ENCODE assay signal across 29 cellular contexts in genomic region chr5:111792659-111793058, GRCh38. TPM values are rescaled to one million over a fixed set of nuclear protein-coding genes. Genes with fewer than 3 reads are reported as not detected.
DNase-seq lines count a peak whose midpoint lies in the region; ATAC-seq, FAIRE-seq and TF ChIP-seq lines count a peak whose summit lies in the region.
"Had no signal": no experiment of that assay in that cellular context is flagged by ENCODE, and none has a peak within 500 bp of the region (broad histone marks: within the 10 kb centered on the region; RNA-seq: fewer than 3 reads in every experiment).

No MANE protein-coding gene starts in this region.

- no peaks in the 10 kb centered on the region for H3K36me3 ChIP-seq in HepG2 (replicated peaks in 1 of 2; ENCODE audit: control insufficient read depth in 1 of 2, insufficient read depth in 2 of 2, low read length in 2 of 2)
- no peaks in the 10 kb centered on the region for H3K36me3 ChIP-seq in right lobe of liver
- H3K36me3 ChIP-seq in tibial nerve, result no peaks in the 10 kb centered on the region
- H3K36me3 ChIP-seq: BLaER1, lower lobe of right lung, Peyer's patch, sigmoid colon, SJSA1, suprapubic skin had no signal

- ATAC-seq in HepG2 (no peak), right lobe of liver (no peak)
- ATAC-seq in activated T-cell treated with anti-CD3 and anti-CD28 coated beads, Interleukin-2, amount 50 U/mL, for 4 hours, result no peak
- ATAC-seq: activated CD4-positive, alpha-beta T cell treated with anti-CD3 and anti-CD28 coated beads for 36 hours; HCT116; lower lobe of right lung; mucosa of descending colon had no signal

- TF ChIP-seq EP300 in HepG2 (IDR thresholded peaks at IDR 0.05; ENCODE audit: low read depth in 2 of 2, low read length in 2 of 2) (no peak), HepG2 (CRISPR knock-in tag; IDR thresholded peaks at IDR 0.05; ENCODE audit: borderline replicate concordance) (no peak), tibial nerve (IDR thresholded peaks at IDR 0.05) (no peak)

- TF ChIP-seq CTCF in HepG2 (CRISPR knock-in tag; IDR thresholded peaks at IDR 0.05), result no peak
- TF ChIP-seq CTCF in right lobe of liver (IDR thresholded peaks at IDR 0.05), result no peak
- TF ChIP-seq CTCF in fibroblast of the aortic adventitia (IDR thresholded peaks at IDR 0.05; ENCODE audit: insufficient read depth, low read length), result no peak
- TF ChIP-seq CTCF in tibial nerve (IDR thresholded peaks at IDR 0.05), result no peak

- WGBS in HepG2 (ENCODE audit: low lambda C conversion rate), result 9% methylated on average over 3 of the region's 3 CpGs
- WGBS in right lobe of liver (ENCODE audit: insufficient coverage, low coverage, low lambda C conversion rate, missing lambda C conversion rate), result 77% methylated on average over 3 of the region's 3 CpGs
- WGBS in tibial nerve, 2 donors, result 64 to 65% methylated on average over 3 of the region's 3 CpGs

- no peak overlapping the region for H3K4me3 Mint-ChIP-seq in T-helper 2 cell treated with Interferon-gamma antibody and Interleukin-4, amounts not matched to agents 5 μg/mL and 100 μg/mL, for 36 hours
- no peak overlapping the region for H3K4me3 Mint-ChIP-seq in activated T-cell treated with anti-CD3 and anti-CD28 coated beads, Interleukin-2, amount 50 U/mL, for 4 hours
- H3K4me3 Mint-ChIP-seq: activated CD4-positive, alpha-beta T cell treated with anti-CD3 and anti-CD28 coated beads for 36 hours; activated naive CD4-positive, alpha-beta T cell treated with anti-CD3 and anti-CD28 coated beads, Interleukin-2, amount 10 ng/mL, durations not matched to agents 7 days and 5 days; neural crest cell had no signal

- in situ Hi-C loops in HepG2 (cut with HindIII; ENCODE audit: extremely low pct_ligation_motif_present, low pct_unique_long_range_greater_than_20kb), result no loop called here

- H3K4me2 ChIP-seq in HepG2 (ENCODE audit: low read depth, low read length), result no peak overlapping the region
- H3K4me2 ChIP-seq: BLaER1 had no signal

- no peak overlapping the region for H2AFZ ChIP-seq in HepG2 (ENCODE audit: low read length)

- no peaks in the 10 kb centered on the region for H3K9me3 ChIP-seq in HepG2 (ENCODE audit: low read length)
- H3K9me3 ChIP-seq in right lobe of liver, result no peaks in the 10 kb centered on the region
- peaks cover 0 to 4% (median 0%) of the 10 kb centered on the region in 4 donors for H3K9me3 ChIP-seq in tibial nerve
- H3K9me3 ChIP-seq: BLaER1, lower lobe of right lung, mucosa of descending colon, Peyer's patch, sigmoid colon, SJSA1, suprapubic skin had no signal

- POLR2A ChIA-PET in HepG2 (lab: Yijun Ruan, JAX), result no interaction called here

- TF ChIP-seq RAD21 in HepG2 (CRISPR knock-in tag; IDR thresholded peaks at IDR 0.05), result no peak

- H3K4me1 Mint-ChIP-seq in T-helper 2 cell treated with Interferon-gamma antibody and Interleukin-4, amounts not matched to agents 5 μg/mL and 100 μg/mL, for 36 hours (ENCODE audit: low read depth), result no peaks in the 10 kb centered on the region
- H3K4me1 Mint-ChIP-seq in activated T-cell treated with anti-CD3 and anti-CD28 coated beads, Interleukin-2, amount 50 U/mL, for 4 hours (ENCODE audit: low read depth), result no peaks in the 10 kb centered on the region
- H3K4me1 Mint-ChIP-seq: activated CD4-positive, alpha-beta T cell treated with anti-CD3 and anti-CD28 coated beads for 36 hours; activated naive CD4-positive, alpha-beta T cell treated with anti-CD3 and anti-CD28 coated beads, Interleukin-2, amount 10 ng/mL, durations not matched to agents 7 days and 5 days; neural crest cell had no signal

- no peaks in the 10 kb centered on the region for H3K36me3 Mint-ChIP-seq in T-helper 2 cell treated with Interferon-gamma antibody and Interleukin-4, amounts not matched to agents 5 μg/mL and 100 μg/mL, for 36 hours (ENCODE audit: low read depth)
- H3K36me3 Mint-ChIP-seq in activated T-cell treated with anti-CD3 and anti-CD28 coated beads, Interleukin-2, amount 50 U/mL, for 4 hours (ENCODE audit: insufficient read depth), result no peaks in the 10 kb centered on the region
- H3K36me3 Mint-ChIP-seq: activated naive CD4-positive, alpha-beta T cell treated with anti-CD3 and anti-CD28 coated beads, Interleukin-2, amount 10 ng/mL, durations not matched to agents 7 days and 5 days had no signal

- no peak overlapping the region for H3K27ac Mint-ChIP-seq in T-helper 2 cell treated with Interferon-gamma antibody and Interleukin-4, amounts not matched to agents 5 μg/mL and 100 μg/mL, for 36 hours
- H3K27ac Mint-ChIP-seq: activated CD4-positive, alpha-beta T cell treated with anti-CD3 and anti-CD28 coated beads for 36 hours; activated naive CD4-positive, alpha-beta T cell treated with anti-CD3 and anti-CD28 coated beads, Interleukin-2, amount 10 ng/mL, durations not matched to agents 7 days and 5 days had no signal

- TF ChIP-seq POLR2A in HepG2 (IDR thresholded peaks at IDR 0.05; ENCODE audit: insufficient read depth in 1 of 2, low read depth in 2 of 2, low read length in 2 of 2) (no peak), right lobe of liver (IDR thresholded peaks at IDR 0.05) (no peak), tibial nerve (IDR thresholded peaks at IDR 0.05) (no peak)

- FAIRE-seq in HepG2 (lab: Jason Lieb, UNC), result no peak
- FAIRE-seq in RCC 7860 (lab: Jason Lieb, UNC), result peak; percentile 82
- FAIRE-seq: kidney had no signal

- no peak overlapping the region for H3K27ac ChIP-seq in HepG2 (ENCODE audit: extremely low read length, insufficient read depth, low read length)
- H3K27ac ChIP-seq in right lobe of liver, result no peak overlapping the region
- no peak overlapping the region for H3K27ac ChIP-seq in tibial nerve
- H3K27ac ChIP-seq: 22Rv1, BLaER1, lower lobe of right lung, Peyer's patch, sigmoid colon, SJSA1, suprapubic skin had no signal

- intact Hi-C loops in HepG2 (cut with micrococcal nuclease; ENCODE audit: unreplicated experiment), result no loop called here
- intact Hi-C loops in right lobe of liver (cut with DNase I), result no loop called here

- H3K27me3 ChIP-seq in HepG2 (ENCODE audit: control insufficient read depth in 1 of 2, insufficient read depth in 2 of 2, low read length in 2 of 2) (no peaks in the 10 kb centered on the region; a peak in 1 of 5 replicates), right lobe of liver (no peaks in the 10 kb centered on the region), tibial nerve (no peaks in the 10 kb centered on the region)
- H3K27me3 ChIP-seq: BLaER1, Peyer's patch, sigmoid colon, SJSA1, suprapubic skin had no signal

- no peaks in the 10 kb centered on the region for H3K79me2 ChIP-seq in HepG2 (ENCODE audit: insufficient read depth, low read length)

- BruUV-seq in HepG2 (replicated peaks; lab: Mats Ljungman, UMichigan), result no TSS peak

- no peaks in the 10 kb centered on the region for H3K4me1 ChIP-seq in HepG2 (ENCODE audit: insufficient read depth, low read length)
- H3K4me1 ChIP-seq in right lobe of liver, result no peaks in the 10 kb centered on the region
- H3K4me1 ChIP-seq in tibial nerve, result no peaks in the 10 kb centered on the region
- H3K4me1 ChIP-seq: BLaER1, lower lobe of right lung, Peyer's patch, sigmoid colon, SJSA1, suprapubic skin had no signal

- H3K9ac ChIP-seq in HepG2 (ENCODE audit: insufficient read depth, low read depth, low read length), result no peak overlapping the region
- H3K9ac ChIP-seq: BLaER1 had no signal

- H3K4me3 ChIP-seq in HepG2 (replicated peaks in 1 of 3; ENCODE audit: insufficient read depth in 1 of 3, low read depth in 2 of 3, low read length in 3 of 3) (no peak overlapping the region), right lobe of liver (no peak overlapping the region), fibroblast of the aortic adventitia (ENCODE audit: low read depth, low read length) (no peak overlapping the region), tibial nerve (no peak overlapping the region)
- H3K4me3 ChIP-seq: BLaER1, lower lobe of right lung, mucosa of descending colon, Peyer's patch, sigmoid colon, SJSA1, suprapubic skin had no signal

- CTCF ChIA-PET in HepG2 (lab: Yijun Ruan, JAX; ENCODE audit: low intra/inter-chr PET ratio, low total read pairs), result no interaction called here

- H4K20me1 ChIP-seq in HepG2 (ENCODE audit: insufficient read depth, low read length), result no peaks in the 10 kb centered on the region
- H4K20me1 ChIP-seq: BLaER1 had no signal

- H3K27me3 Mint-ChIP-seq in T-helper 2 cell treated with Interferon-gamma antibody and Interleukin-4, amounts not matched to agents 5 μg/mL and 100 μg/mL, for 36 hours (ENCODE audit: low read depth), result peaks cover 8% of the 10 kb centered on the region
- peaks cover 2% of the 10 kb centered on the region for H3K27me3 Mint-ChIP-seq in activated T-cell treated with anti-CD3 and anti-CD28 coated beads, Interleukin-2, amount 50 U/mL, for 4 hours (ENCODE audit: low read depth)
- H3K27me3 Mint-ChIP-seq: activated CD4-positive, alpha-beta T cell treated with anti-CD3 and anti-CD28 coated beads for 36 hours had no signal

- no peak for DNase-seq in HepG2 (ENCODE audit: low spot score)
- DNase-seq in right lobe of liver, result no peak
- peak; percentile 22 for DNase-seq in RCC 7860 (ENCODE audit: low spot score)
- DNase-seq in fibroblast of the aortic adventitia (ENCODE audit: low read depth), result peak; percentile 47
- DNase-seq in T-helper 2 cell treated with Interferon-gamma antibody and Interleukin-4, amounts not matched to agents 5 μg/mL and 100 μg/mL, for 36 hours (ENCODE audit: low spot score), result no peak
- no peak for DNase-seq in activated T-cell treated with anti-CD3 and anti-CD28 coated beads, Interleukin-2, amount 50 U/mL, for 4 hours
- DNase-seq in activated CD8-positive, alpha-beta memory T cell treated with anti-CD3 and anti-CD28 coated beads for 24 hours, result no peak
- DNase-seq in tibial nerve (ENCODE audit: low spot score in 2 of 2), result no peak
- DNase-seq: activated CD4-positive, alpha-beta T cell treated with anti-CD3 and anti-CD28 coated beads for 36 hours; activated naive CD4-positive, alpha-beta T cell treated with anti-CD3 and anti-CD28 coated beads, Interleukin-2, amount 10 ng/mL, durations not matched to agents 7 days and 5 days; amygdala; caudate nucleus; dermis blood vessel endothelial cell; foreskin melanocyte; kidney; lower lobe of right lung; mucosa of descending colon; NCI-H1092 treated with DMSO at 0.1 percent for 48 hours; NCI-H2081 treated with DMSO at 0.1 percent for 48 hours; NCI-H446 treated with DMSO at 0.1 percent for 48 hours; NK-92 treated with Interleukin-12 subunit alpha and Interleukin-12 subunit beta, amount 100 ng/mL, for 24 hours; Peyer's patch; sigmoid colon had no signal

- H3K9me3 Mint-ChIP-seq in T-helper 2 cell treated with Interferon-gamma antibody and Interleukin-4, amounts not matched to agents 5 μg/mL and 100 μg/mL, for 36 hours, result peaks cover 4% of the 10 kb centered on the region
- no peaks in the 10 kb centered on the region for H3K9me3 Mint-ChIP-seq in activated T-cell treated with anti-CD3 and anti-CD28 coated beads, Interleukin-2, amount 50 U/mL, for 4 hours
- H3K9me3 Mint-ChIP-seq: activated naive CD4-positive, alpha-beta T cell treated with anti-CD3 and anti-CD28 coated beads, Interleukin-2, amount 10 ng/mL, durations not matched to agents 7 days and 5 days had no signal

RNA-seq across cellular contexts. Expression of gene NREP, which starts 35.7 kb away (rescaled TPM):
- total RNA-seq in HepG2 (2016; rRNA removed; fragmentation: Illumina TruSeq; extraction: Trizol) (40.5 and 48.5 TPM in 2 replicates), right lobe of liver (10 to 100 TPM in 1 of 6 experiments, 1 to 10 TPM in 5; 2.2 to 24.6 (median 7.7) TPM), fibroblast of the aortic adventitia (ENCODE audit: low replicate concordance) (42.0 and 102 TPM in 2 replicates), tibial nerve (10 to 100 TPM in 2 of 4 donors, 1 to 10 TPM in 2; 3.3 to 18.0 (median 11.3) TPM)
- total RNA-seq in HepG2 (2016; cell fraction: cytosol; rRNA removed; fragmentation: Illumina TruSeq; extraction: Trizol; ENCODE audit: low read depth), result 18.2 and 18.5 TPM in 2 replicates
- total RNA-seq in HepG2 (2016; cell fraction: insoluble cytoplasmic fraction; rRNA removed; fragmentation: Illumina TruSeq; extraction: Trizol), result 44.8 and 48.2 TPM in 2 replicates
- 49.5 and 57.7 TPM in 2 replicates for total RNA-seq in HepG2 (2016; cell fraction: membrane; rRNA removed; fragmentation: Illumina TruSeq; extraction: Trizol)
- 58.0 and 67.1 TPM in 2 replicates for total RNA-seq in HepG2 (2016; cell fraction: nucleus; rRNA removed; fragmentation: Illumina TruSeq; extraction: Trizol)
- 82.8 and 102 TPM in 2 replicates for polyA plus RNA-seq in HepG2 (2011; rRNA removed)
- polyA plus RNA-seq in HepG2 (2011; cell fraction: cytosol; rRNA removed), result 49.1 and 88.7 TPM in 2 replicates
- 69.7 and 94.1 TPM in 2 replicates for polyA plus RNA-seq in HepG2 (2011; cell fraction: nucleus; rRNA removed)
- 38.1 and 86.3 TPM in 2 replicates for polyA plus RNA-seq in HepG2 (2012)
- 33.5 and 45.5 TPM in 2 replicates for polyA plus RNA-seq in HepG2 (2016; cell fraction: cytosol; fragmentation: Illumina TruSeq; extraction: Trizol; ENCODE audit: low read depth)
- polyA plus RNA-seq in HepG2 (2016; cell fraction: insoluble cytoplasmic fraction; fragmentation: Illumina TruSeq; extraction: Trizol; ENCODE audit: low read depth), result 76.1 and 85.1 TPM in 2 replicates
- 81.9 and 92.8 TPM in 2 replicates for polyA plus RNA-seq in HepG2 (2016; cell fraction: membrane; fragmentation: Illumina TruSeq; extraction: Trizol; ENCODE audit: low read depth)
- 58.3 and 64.9 TPM in 2 replicates for polyA plus RNA-seq in HepG2 (2016; cell fraction: nucleus; fragmentation: Illumina TruSeq; extraction: Trizol; ENCODE audit: insufficient read depth, low read depth)
- 2.7 and 49.0 TPM in 2 replicates for polyA minus RNA-seq in HepG2 (2011; rRNA and poly(A)+ RNA removed; ENCODE audit: low replicate concordance)
- polyA minus RNA-seq in HepG2 (2011; cell fraction: cytosol; rRNA and poly(A)+ RNA removed), result 29.4 and 31.1 TPM in 2 replicates
- 280 and 293 TPM in 2 replicates for polyA minus RNA-seq in HepG2 (2011; cell fraction: nucleus; rRNA and poly(A)+ RNA removed)
- total RNA-seq in activated T-cell treated with anti-CD3 and anti-CD28 coated beads, Interleukin-2, amount 50 U/mL, for 4 hours, result 10 to 100 TPM in 1 of 3 donors, 1 to 10 TPM in 2; 5.4 to 16.0 (median 10.0) TPM

Comparison
In these comparisons a context has a peak if more than half of its experiments do, and no peak if none do; other contexts are left out.
1. DNase-seq: peak in RCC 7860 (single experiment) and fibroblast of the aortic adventitia (single experiment); none in HepG2 (single experiment), right lobe of liver (0 of 3), T-helper 2 cell treated with Interferon-gamma antibody and Interleukin-4, amounts not matched to agents 5 μg/mL and 100 μg/mL, for 36 hours (single experiment), activated T-cell treated with anti-CD3 and anti-CD28 coated beads, Interleukin-2, amount 50 U/mL, for 4 hours (single experiment), activated CD8-positive, alpha-beta memory T cell treated with anti-CD3 and anti-CD28 coated beads for 24 hours (single experiment) and tibial nerve (0 of 2).